Comparison of ENCODE assay signal across 36 cellular contexts in the genomic region with DNA sequence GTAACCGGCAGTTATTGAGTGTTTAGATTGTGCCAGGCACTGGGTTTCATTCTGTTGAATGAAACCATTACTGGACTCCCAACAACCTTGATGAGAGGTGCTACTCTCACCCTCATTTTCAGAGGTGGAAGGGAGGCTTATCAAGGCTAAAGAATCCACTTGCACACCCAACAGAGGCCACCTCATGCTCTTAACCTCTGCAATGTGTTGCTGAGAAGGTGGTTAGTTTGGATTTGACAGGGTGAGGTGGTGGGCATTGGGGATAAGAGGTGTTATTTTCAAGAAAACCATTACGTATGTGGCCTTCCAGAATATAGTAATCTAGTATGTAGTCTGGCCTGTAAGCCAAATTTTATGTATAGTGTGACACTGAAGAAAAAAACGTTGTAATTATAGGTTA.
"Had no signal": no experiment of that assay in that cellular context is flagged by ENCODE, and none has a peak within 500 bp of the region (broad histone marks: within the 10 kb centered on the region; RNA-seq: fewer than 3 reads in every experiment).

No MANE protein-coding gene starts in this region.

- H3K27me3 ChIP-seq: MG63 had no signal

- H3K4me2 ChIP-seq: KMS-11 had no signal

- DNase-seq: Kasumi-1, KG1, MG63, MM.1S, MV-4-11, NCI-H1048, NCI-H1092, NCI-H1092 treated with DMSO at 0.1 percent for 48 hours, NCI-H1105, NCI-H1105 treated with DMSO at 0.1 percent for 48 hours, NCI-H1417 treated with DMSO at 0.1 percent for 48 hours, NCI-H1436, NCI-H1436 treated with DMSO at 0.1 percent for 48 hours, NCI-H146, NCI-H1694, NCI-H1694 treated with DMSO at 0.1 percent for 48 hours, NCI-H187, NCI-H187 treated with DMSO at 0.1 percent for 48 hours, NCI-H1930, NCI-H2029, NCI-H2029 treated with DMSO at 0.1 percent for 48 hours, NCI-H2081, NCI-H2081 treated with DMSO at 0.1 percent for 48 hours, NCI-H2107, NCI-H2171, NCI-H2171 treated with DMSO at 0.1 percent for 48 hours, NCI-H2227 treated with DMSO at 0.1 percent for 48 hours, NCI-H226, NCI-H345, NCI-H446, NCI-H446 treated with DMSO at 0.1 percent for 48 hours, NCI-H510A, NCI-H510A treated with DMSO at 0.1 percent for 48 hours, NCI-H524, NCI-H524 treated with DMSO at 0.1 percent for 48 hours had no signal

- H3K9ac ChIP-seq: KMS-11 had no signal

- H3K4me3 ChIP-seq: MG63 had no signal

- H3K27ac ChIP-seq: KMS-11 had no signal

- H3K36me3 ChIP-seq: MG63 had no signal

- H3K9me3 ChIP-seq: MG63 had no signal
